ENCODE assay signal across 8 cellular contexts in the genomic region with DNA sequence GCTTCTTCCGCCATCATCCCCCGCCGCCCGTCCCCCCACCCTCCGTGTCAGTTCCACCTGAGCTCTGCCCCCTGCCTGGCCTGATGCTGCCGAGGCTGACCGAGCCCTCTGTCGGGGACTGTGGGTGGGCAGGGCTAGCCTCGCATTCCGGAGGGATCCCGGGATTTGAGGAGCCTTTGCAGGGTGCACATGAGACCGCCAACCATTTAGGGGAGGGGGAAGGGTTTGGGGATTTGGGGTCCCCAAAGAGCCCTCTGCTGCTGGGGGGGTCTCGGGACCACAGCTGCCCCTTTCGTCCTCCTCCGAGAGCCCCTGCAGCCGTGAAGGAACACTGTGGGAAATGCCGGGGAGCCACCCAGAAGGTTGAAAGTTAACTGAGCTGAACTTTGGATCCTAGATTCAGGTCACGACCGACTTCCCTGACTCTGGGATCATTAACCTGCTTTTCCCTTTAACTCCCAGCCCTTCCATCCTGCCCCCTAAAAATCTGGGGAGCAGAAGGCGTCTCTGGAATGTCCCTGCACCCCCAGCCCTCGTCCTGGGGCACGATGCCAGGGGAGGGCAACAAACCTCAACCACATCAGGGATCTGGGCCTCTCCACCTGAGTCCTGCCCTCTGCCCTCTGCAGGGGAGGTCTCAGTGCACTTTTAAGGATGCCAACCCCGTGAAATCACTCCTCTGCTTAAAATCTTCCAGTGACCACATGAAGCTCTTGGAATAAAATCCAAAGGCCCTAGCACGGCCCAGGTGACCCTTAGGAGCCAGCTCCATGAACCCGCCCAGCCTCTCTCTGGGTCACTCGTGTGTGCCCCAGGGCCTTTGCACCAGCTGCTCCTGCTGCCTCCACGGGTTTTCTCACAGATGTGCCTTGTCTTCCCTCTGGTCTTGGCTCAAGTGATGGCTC.
DNase-seq lines count a peak whose midpoint lies in the region; ATAC-seq and TF ChIP-seq lines count a peak whose summit lies in the region.

No MANE protein-coding gene starts in this region.

- TF ChIP-seq CTCF in CD8-positive, alpha-beta T cell (IDR thresholded peaks at IDR 0.05), result no peak
- TF ChIP-seq CTCF in RWPE1 (conservative IDR thresholded peaks at IDR 0.05; ENCODE audit: low read depth), result no peak
- no peak for TF ChIP-seq CTCF in fibroblast of pulmonary artery (IDR thresholded peaks at IDR 0.05; ENCODE audit: low read length, missing control alignments)

- POLR2A ChIA-PET in CD8-positive, alpha-beta T cell (lab: Charles Lee), result interaction anchor here (0.6 to 1.1 kb wide), 2 partner anchors 9 to 298 kb away, joined by 3 read pairs; no protein-coding TSS in a partner anchor
- POLR2A ChIA-PET in RWPE1 (lab: Yijun Ruan, JAX; ENCODE audit: low non-redundant PET), result interaction anchor here (0.5 kb wide), 1 partner anchor 36 kb away, joined by 4 read pairs; no protein-coding TSS in a partner anchor

- H3K27ac ChIP-seq in CD8-positive, alpha-beta T cell (ENCODE audit: low read depth, low read length), result no peak overlapping the region
- H3K27ac ChIP-seq in RWPE1 (peak overlapping the region; percentile 96), rectal smooth muscle tissue (ENCODE audit: low read depth, low read length) (peak overlapping the region; percentile 97)

- peaks cover 32% of the 10 kb centered on the region for H3K4me1 Mint-ChIP-seq in CD8-positive, alpha-beta T cell (ENCODE audit: low read depth)
- H3K4me1 Mint-ChIP-seq in activated CD8-positive, alpha-beta memory T cell treated with anti-CD3 and anti-CD28 coated beads, Interleukin-2, amount 10 ng/mL, durations not matched to agents 7 days and 5 days, result peaks cover 25% of the 10 kb centered on the region

- H3K27me3 Mint-ChIP-seq in CD8-positive, alpha-beta T cell (ENCODE audit: low read depth), result no peaks in the 10 kb centered on the region
- no peaks in the 10 kb centered on the region for H3K27me3 Mint-ChIP-seq in activated CD8-positive, alpha-beta memory T cell treated with anti-CD3 and anti-CD28 coated beads, Interleukin-2, amount 10 ng/mL, durations not matched to agents 7 days and 5 days

- no peak for DNase-seq in CD8-positive, alpha-beta T cell
- DNase-seq in RWPE1 (ENCODE audit: low spot score) (no peak), fibroblast of pulmonary artery (ENCODE audit: low read depth) (no peak), foreskin melanocyte (no peak)
- no peak for DNase-seq in activated CD8-positive, alpha-beta memory T cell treated with anti-CD3 and anti-CD28 coated beads, Interleukin-2, amount 10 ng/mL, durations not matched to agents 7 days and 5 days

- H3K36me3 Mint-ChIP-seq in CD8-positive, alpha-beta T cell, result peaks cover 25% of the 10 kb centered on the region
- H3K36me3 Mint-ChIP-seq in activated CD8-positive, alpha-beta memory T cell treated with anti-CD3 and anti-CD28 coated beads, Interleukin-2, amount 10 ng/mL, durations not matched to agents 7 days and 5 days, result peaks cover 1% of the 10 kb centered on the region

- H3K27me3 ChIP-seq in CD8-positive, alpha-beta T cell (ENCODE audit: insufficient read depth, low read length), result no peaks in the 10 kb centered on the region
- H3K27me3 ChIP-seq in rectal smooth muscle tissue (ENCODE audit: control insufficient read depth, insufficient read depth, low read length), result no peaks in the 10 kb centered on the region

- CTCF ChIA-PET in CD8-positive, alpha-beta T cell (lab: Charles Lee), result interaction anchor here (0.8 to 1.4 kb wide), 4 partner anchors 10 to 382 kb away, joined by 3 to 4 read pairs (median 3); no protein-coding TSS in a partner anchor
- CTCF ChIA-PET in RWPE1 (lab: Yijun Ruan, JAX), result interaction anchor here (1.7 kb wide), 1 partner anchor 10 kb away, joined by 5 read pairs; no protein-coding TSS in a partner anchor
- CTCF ChIA-PET in activated CD8-positive, alpha-beta memory T cell treated with anti-CD3 and anti-CD28 coated beads, Interleukin-2, amount 10 ng/mL, durations not matched to agents 7 days and 5 days (lab: Charles Lee), result interaction anchor here (0.8 to 2.7 kb wide), 3 partner anchors 9 to 382 kb away, joined by 3 to 10 read pairs (median 7); no protein-coding TSS in a partner anchor

- intact Hi-C loops in CD8-positive, alpha-beta T cell (cut with DNase I, micrococcal nuclease), result loop anchor here (2.0 to 5.0 kb wide), 3 partner anchors 63 to 78 kb away; no protein-coding TSS in a partner anchor

- H3K9me3 Mint-ChIP-seq in CD8-positive, alpha-beta T cell, result no peaks in the 10 kb centered on the region
- H3K9me3 Mint-ChIP-seq in activated CD8-positive, alpha-beta memory T cell treated with anti-CD3 and anti-CD28 coated beads, Interleukin-2, amount 10 ng/mL, durations not matched to agents 7 days and 5 days (ENCODE audit: low read depth), result no peaks in the 10 kb centered on the region

- peak overlapping the region; percentile 69 for H3K4me3 Mint-ChIP-seq in CD8-positive, alpha-beta T cell
- no peak overlapping the region for H3K4me3 Mint-ChIP-seq in activated CD8-positive, alpha-beta memory T cell treated with anti-CD3 and anti-CD28 coated beads, Interleukin-2, amount 10 ng/mL, durations not matched to agents 7 days and 5 days

- no peaks in the 10 kb centered on the region for H3K9me3 ChIP-seq in CD8-positive, alpha-beta T cell (ENCODE audit: low read length)

- H3K4me3 ChIP-seq in CD8-positive, alpha-beta T cell (ENCODE audit: low read depth, low read length), result no peak overlapping the region
- H3K4me3 ChIP-seq in fibroblast of pulmonary artery (replicated peaks; ENCODE audit: low read depth, low read length), result peak overlapping the region; percentile 66
- peak overlapping the region; percentile 64 for H3K4me3 ChIP-seq in rectal smooth muscle tissue (ENCODE audit: low read length)

- peak overlapping the region; percentile 71 for H3K27ac Mint-ChIP-seq in CD8-positive, alpha-beta T cell
- H3K27ac Mint-ChIP-seq in activated CD8-positive, alpha-beta memory T cell treated with anti-CD3 and anti-CD28 coated beads, Interleukin-2, amount 10 ng/mL, durations not matched to agents 7 days and 5 days, result no peak overlapping the region

- ATAC-seq in CD8-positive, alpha-beta T cell, result no peak
- no peak for ATAC-seq in HG02870 (IDR thresholded peaks at IDR 0.05; ENCODE audit: unreplicated experiment)
- ATAC-seq in GM21717 (IDR thresholded peaks at IDR 0.05; ENCODE audit: unreplicated experiment), result no peak
- no peak for ATAC-seq in activated CD8-positive, alpha-beta memory T cell treated with anti-CD3 and anti-CD28 coated beads, Interleukin-2, amount 10 ng/mL, durations not matched to agents 7 days and 5 days

- peaks cover 13% of the 10 kb centered on the region for H3K36me3 ChIP-seq in CD8-positive, alpha-beta T cell (ENCODE audit: insufficient read depth, low read length)
- peaks cover 3% of the 10 kb centered on the region for H3K36me3 ChIP-seq in rectal smooth muscle tissue (ENCODE audit: control insufficient read depth, insufficient read depth, low read length)

- H3K9ac ChIP-seq in rectal smooth muscle tissue (ENCODE audit: low read length), result no peak overlapping the region

- H3K4me1 ChIP-seq in CD8-positive, alpha-beta T cell (ENCODE audit: insufficient read depth, low read length), result peaks cover 27% of the 10 kb centered on the region
- peaks cover 48% of the 10 kb centered on the region for H3K4me1 ChIP-seq in rectal smooth muscle tissue (ENCODE audit: control insufficient read depth, insufficient read depth, low read length)
